In genomic region chr5:37197340-37198050, GRCh38 we compare ENCODE assay signal across 8 cellular contexts. TPM values are rescaled to one million over a fixed set of nuclear protein-coding genes. Genes with fewer than 3 reads are reported as not detected.
DNase-seq lines count a peak whose midpoint lies in the region; ATAC-seq, FAIRE-seq and TF ChIP-seq lines count a peak whose summit lies in the region.

No MANE protein-coding gene starts in this region.

- H3K27me3 ChIP-seq in Karpas-422 (ENCODE audit: low read length): no peaks in the 10 kb centered on the region

- FAIRE-seq in endometrium (lab: Jason Lieb, UNC): peak; percentile 73

- H4K20me1 ChIP-seq in Karpas-422 (ENCODE audit: insufficient read depth, low read depth, low read length): no peaks in the 10 kb centered on the region

- no peaks in the 10 kb centered on the region for H3K9me3 ChIP-seq in Karpas-422 (ENCODE audit: low read length)

- no peaks in the 10 kb centered on the region for H3K79me2 ChIP-seq in Karpas-422 (ENCODE audit: low read length)

- H3K9ac ChIP-seq in Karpas-422 (ENCODE audit: low read length): 0 out of 2 replicates have a peak overlapping the region, but pooled peaks have one; percentile 21

- TF ChIP-seq CTCF in GM12865 (IDR thresholded peaks at IDR 0.05; ENCODE audit: insufficient read depth, low read depth, low read length, missing control alignments): no peak

- no peaks in the 10 kb centered on the region for H3K9me2 ChIP-seq in Karpas-422 (replicated peaks; ENCODE audit: insufficient read depth, low read length)

- H3K27ac ChIP-seq in Karpas-422 (ENCODE audit: low read length): no peak overlapping the region

- H3K4me3 ChIP-seq in GM12865 (ENCODE audit: low read depth, low read length) (peak overlapping the region; percentile 25), Karpas-422 (ENCODE audit: low read length) (peak overlapping the region; percentile 27; the same call in 1 of the 2 replicates)

- H3K36me3 ChIP-seq in Karpas-422 (ENCODE audit: insufficient read depth, low read length): no peaks in the 10 kb centered on the region

- H2AFZ ChIP-seq in Karpas-422 (ENCODE audit: low read length): peak overlapping the region; percentile 88

- intact Hi-C loops in head of caudate nucleus (cut with DNase I): no loop called here

- peak; percentile 56 for DNase-seq in GM12865 (ENCODE audit: low read depth)
- DNase-seq in Karpas-422: peak; percentile 47
- DNase-seq in head of caudate nucleus: no peak
- no peak for DNase-seq in stimulated activated CD4-positive, alpha-beta T cell treated with anti-CD3 and anti-CD28 coated beads, Interleukin-2, amount 100 ng/mL, for 48 hours
- no peak for DNase-seq in effector CD4-positive, alpha-beta T cell
- no peak for DNase-seq in NCI-H2081 treated with DMSO at 0.1 percent for 48 hours (lab: John Stamatoyannopoulos, UW)

- ATAC-seq in GM21619 (IDR thresholded peaks at IDR 0.05; ENCODE audit: unreplicated experiment): peak; percentile 84

- peaks cover 12% of the 10 kb centered on the region for H3K4me1 ChIP-seq in Karpas-422 (ENCODE audit: low read length)

- H3K4me2 ChIP-seq in Karpas-422 (ENCODE audit: low read depth, low read length, poor library complexity, severe bottlenecking): peak overlapping the region; percentile 69

RNA-seq across cellular contexts. Expression of gene CPLANE1, which starts 51.7 kb away (rescaled TPM):
- 0.04 TPM in 2 replicates for total RNA-seq in Karpas-422 (2014; rRNA removed; shearing (Covaris generic); ENCODE audit: low replicate concordance)

Comparison
In these comparisons a context has a peak if more than half of its experiments do, and no peak if none do; other contexts are left out.
1. DNase-seq: peak in GM12865 (single experiment) and Karpas-422 (single experiment); none in head of caudate nucleus (0 of 42), stimulated activated CD4-positive, alpha-beta T cell treated with anti-CD3 and anti-CD28 coated beads, Interleukin-2, amount 100 ng/mL, for 48 hours (0 of 2), effector CD4-positive, alpha-beta T cell (single experiment) and NCI-H2081 treated with DMSO at 0.1 percent for 48 hours (single experiment).